In the genomic region with DNA sequence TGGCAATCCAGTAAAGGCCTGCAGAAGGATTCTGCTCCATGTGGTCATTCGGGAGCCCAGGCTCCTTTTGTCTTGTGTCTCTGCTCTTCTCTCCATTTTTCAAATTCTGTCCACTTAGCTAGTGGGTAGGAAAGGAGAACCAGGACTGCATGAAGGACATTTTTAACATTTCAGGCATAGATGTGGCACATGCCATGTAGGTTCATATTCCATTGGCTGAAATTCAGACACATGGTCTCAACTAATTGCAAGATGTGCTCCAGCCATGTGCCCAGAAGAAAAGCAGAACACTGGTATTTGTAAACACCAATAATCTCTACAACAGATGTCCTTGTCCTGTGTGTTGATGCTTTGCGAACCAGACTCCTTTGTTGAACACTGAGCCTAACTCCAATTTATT, we compare ENCODE assay signal across 20 cellular contexts.
DNase-seq lines count a peak whose midpoint lies in the region; ATAC-seq, FAIRE-seq and TF ChIP-seq lines count a peak whose summit lies in the region.
"Had no signal": no experiment of that assay in that cellular context is flagged by ENCODE, and none has a peak within 500 bp of the region (broad histone marks: within the 10 kb centered on the region; RNA-seq: fewer than 3 reads in every experiment).

No MANE protein-coding gene starts in this region.

- H3K9me3 ChIP-seq in HepG2 (ENCODE audit: low read length) (no peaks in the 10 kb centered on the region), right lobe of liver (no peaks in the 10 kb centered on the region), colonic mucosa (no peaks in the 10 kb centered on the region)
- H3K9me3 ChIP-seq: A549, Caco-2 had no signal

- in situ Hi-C loops in HepG2 (cut with HindIII; ENCODE audit: extremely low pct_ligation_motif_present, low pct_unique_long_range_greater_than_20kb) = no loop called here

- no peaks in the 10 kb centered on the region for H4K20me1 ChIP-seq in HepG2 (ENCODE audit: insufficient read depth, low read length)

- ATAC-seq in HepG2 (no peak), right lobe of liver (no peak)
- ATAC-seq: A549, GM23338 had no signal

- no peak overlapping the region for H4K8ac ChIP-seq in mesendoderm (ENCODE audit: low read depth, low read length)

- H3K56ac ChIP-seq in mesendoderm (ENCODE audit: low read length) = no peak overlapping the region

- no peak overlapping the region for H3K4ac ChIP-seq in mesendoderm (ENCODE audit: low read depth, low read length)

- POLR2A ChIA-PET in HepG2 (lab: Yijun Ruan, JAX) = no interaction called here

- no peak for FAIRE-seq in HepG2 (lab: Jason Lieb, UNC)
- FAIRE-seq: A549, D721Med, GM12891, H54 had no signal

- H2BK120ac ChIP-seq in mesendoderm (ENCODE audit: low read depth, low read length) = no peak overlapping the region

- H3K79me1 ChIP-seq in mesendoderm (ENCODE audit: low read length) = no peaks in the 10 kb centered on the region

- H3K4me1 ChIP-seq in HepG2 (ENCODE audit: insufficient read depth, low read length) = no peaks in the 10 kb centered on the region
- H3K4me1 ChIP-seq in right lobe of liver = peaks cover 0 to 3% (median 0%) of the 10 kb centered on the region in 4 donors
- peaks cover 10% of the 10 kb centered on the region for H3K4me1 ChIP-seq in mesendoderm (ENCODE audit: control insufficient read depth, low read depth, low read length)
- no peaks in the 10 kb centered on the region for H3K4me1 ChIP-seq in colonic mucosa
- H3K4me1 ChIP-seq: Caco-2 had no signal

- H3K27me3 ChIP-seq in HepG2 (ENCODE audit: control insufficient read depth in 1 of 2, insufficient read depth in 2 of 2, low read length in 2 of 2) = 0 out of 5 replicates have a peak, but pooled peaks cover 0 to 3% of the 10 kb centered on the region in 2 experiments
- no peaks in the 10 kb centered on the region for H3K27me3 ChIP-seq in right lobe of liver
- H3K27me3 ChIP-seq in mesendoderm (ENCODE audit: insufficient read depth, low read length, poor library complexity) = no peaks in the 10 kb centered on the region
- no peaks in the 10 kb centered on the region for H3K27me3 ChIP-seq in colonic mucosa

- H3K79me2 ChIP-seq in HepG2 (ENCODE audit: insufficient read depth, low read length) (no peaks in the 10 kb centered on the region), mesendoderm (ENCODE audit: control insufficient read depth, insufficient read depth, low read length) (no peaks in the 10 kb centered on the region)

- CTCF ChIA-PET in HepG2 (lab: Yijun Ruan, JAX; ENCODE audit: low intra/inter-chr PET ratio, low total read pairs) = no interaction called here

- no peak overlapping the region for H4K5ac ChIP-seq in mesendoderm (ENCODE audit: low read length)

- no TSS peak for BruUV-seq in HepG2 (replicated peaks; lab: Mats Ljungman, UMichigan)

- H3K4me3 ChIP-seq in HepG2 (replicated peaks in 1 of 3; ENCODE audit: insufficient read depth in 1 of 3, low read depth in 2 of 3, low read length in 3 of 3) = no peak overlapping the region
- no peak overlapping the region for H3K4me3 ChIP-seq in right lobe of liver
- no peak overlapping the region for H3K4me3 ChIP-seq in mesendoderm (ENCODE audit: low read length)
- no peak overlapping the region for H3K4me3 ChIP-seq in colonic mucosa
- H3K4me3 ChIP-seq: A549, GM23338 had no signal

- H2AK5ac ChIP-seq in mesendoderm (ENCODE audit: low read length) = no peak overlapping the region

- no peak overlapping the region for H3K23ac ChIP-seq in mesendoderm (ENCODE audit: low read length)

- no peak overlapping the region for H3K27ac ChIP-seq in HepG2 (ENCODE audit: extremely low read length, insufficient read depth, low read length)
- H3K27ac ChIP-seq in right lobe of liver = no peak overlapping the region
- no peak overlapping the region for H3K27ac ChIP-seq in mesendoderm (ENCODE audit: low read depth, low read length)
- no peak overlapping the region for H3K27ac ChIP-seq in colonic mucosa
- H3K27ac ChIP-seq: 22Rv1, A549, C4-2B, HL-60 had no signal

- H3K36me3 ChIP-seq in HepG2 (replicated peaks in 1 of 2; ENCODE audit: control insufficient read depth in 1 of 2, insufficient read depth in 2 of 2, low read length in 2 of 2) (no peaks in the 10 kb centered on the region), right lobe of liver (no peaks in the 10 kb centered on the region), mesendoderm (ENCODE audit: control insufficient read depth, insufficient read depth, low read length) (no peaks in the 10 kb centered on the region), colonic mucosa (no peaks in the 10 kb centered on the region)

- TF ChIP-seq POLR2A in HepG2 (IDR thresholded peaks at IDR 0.05; ENCODE audit: insufficient read depth in 1 of 2, low read depth in 2 of 2, low read length in 2 of 2) = no peak
- no peak for TF ChIP-seq POLR2A in right lobe of liver (IDR thresholded peaks at IDR 0.05)

- intact Hi-C loops in HepG2 (cut with micrococcal nuclease; ENCODE audit: unreplicated experiment) (no loop called here), right lobe of liver (cut with DNase I) (no loop called here), colonic mucosa (cut with DNase I) (no loop called here)

- WGBS in HepG2 (ENCODE audit: low lambda C conversion rate) = 0% methylated on average over 2 of the region's 2 CpGs
- 79% methylated on average over 2 of the region's 2 CpGs for WGBS in right lobe of liver (ENCODE audit: insufficient coverage, low coverage, low lambda C conversion rate, missing lambda C conversion rate)
- no CpG with 5 or more reads among the region's 2 CpGs for WGBS in mesendoderm (ENCODE audit: extremely low coverage, insufficient coverage, low lambda C conversion rate)

- no peak overlapping the region for H2AFZ ChIP-seq in HepG2 (ENCODE audit: low read length)
- H2AFZ ChIP-seq: GM23338 had no signal

- H3K4me2 ChIP-seq in HepG2 (ENCODE audit: low read depth, low read length) = no peak overlapping the region
- H3K4me2 ChIP-seq in mesendoderm (ENCODE audit: low read length) = no peak overlapping the region
- H3K4me2 ChIP-seq: A549, GM23338 had no signal

- no peak overlapping the region for H3K9ac ChIP-seq in HepG2 (ENCODE audit: insufficient read depth, low read depth, low read length)
- no peak overlapping the region for H3K9ac ChIP-seq in mesendoderm (ENCODE audit: low read length)
- H3K9ac ChIP-seq in colonic mucosa (ENCODE audit: low read depth in 2 of 2, low read length in 2 of 2) = no peak overlapping the region

- DNase-seq in NCI-H1694 treated with DMSO at 0.1 percent for 48 hours (lab: John Stamatoyannopoulos, UW) (peak; percentile 12), NCI-H1694 (lab: John Stamatoyannopoulos, UW) (no peak), HepG2 (ENCODE audit: low spot score) (no peak), right lobe of liver (no peak), mesendoderm (no peak), colonic mucosa (no peak), NAMALWA (ENCODE audit: low spot score) (no peak)
- DNase-seq: AML-193; Caco-2; CD4-positive, alpha-beta T cell; HCEC 1CT; HFFc6 had no signal

- TF ChIP-seq RAD21 in HepG2 (CRISPR knock-in tag; IDR thresholded peaks at IDR 0.05) = no peak

- no peak overlapping the region for H2BK5ac ChIP-seq in mesendoderm (ENCODE audit: low read length)

- TF ChIP-seq EP300 in HepG2 (IDR thresholded peaks at IDR 0.05; ENCODE audit: low read depth in 2 of 2, low read length in 2 of 2) (no peak), HepG2 (CRISPR knock-in tag; IDR thresholded peaks at IDR 0.05; ENCODE audit: borderline replicate concordance) (no peak)

- H2BK15ac ChIP-seq in mesendoderm (replicated peaks; ENCODE audit: low read depth) = peak overlapping the region; percentile 74

- TF ChIP-seq CTCF in HepG2 (CRISPR knock-in tag; IDR thresholded peaks at IDR 0.05) (no peak), right lobe of liver (IDR thresholded peaks at IDR 0.05) (no peak), colonic mucosa (IDR thresholded peaks at IDR 0.05) (no peak)

- H3K18ac ChIP-seq in mesendoderm (ENCODE audit: low read length) = no peak overlapping the region

TF ChIP-seq in HepG2, 621 proteins besides CTCF, POLR2A, EP300 and RAD21:
- TF ChIP-seq, protein P1, sequence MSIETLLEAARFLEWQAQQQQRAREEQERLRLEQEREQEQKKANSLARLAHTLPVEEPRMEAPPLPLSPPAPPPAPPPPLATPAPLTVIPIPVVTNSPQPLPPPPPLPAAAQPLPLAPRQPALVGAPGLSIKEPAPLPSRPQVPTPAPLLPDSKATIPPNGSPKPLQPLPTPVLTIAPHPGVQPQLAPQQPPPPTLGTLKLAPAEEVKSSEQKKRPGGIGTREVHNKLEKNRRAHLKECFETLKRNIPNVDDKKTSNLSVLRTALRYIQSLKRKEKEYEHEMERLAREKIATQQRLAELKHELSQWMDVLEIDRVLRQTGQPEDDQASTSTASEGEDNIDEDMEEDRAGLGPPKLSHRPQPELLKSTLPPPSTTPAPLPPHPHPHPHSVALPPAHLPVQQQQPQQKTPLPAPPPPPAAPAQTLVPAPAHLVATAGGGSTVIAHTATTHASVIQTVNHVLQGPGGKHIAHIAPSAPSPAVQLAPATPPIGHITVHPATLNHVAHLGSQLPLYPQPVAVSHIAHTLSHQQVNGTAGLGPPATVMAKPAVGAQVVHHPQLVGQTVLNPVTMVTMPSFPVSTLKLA (IDR thresholded peaks at IDR 0.05) = peak; percentile 51; the same call in 1 of the 2 replicates
- TF ChIP-seq ARNT2 (CRISPR knock-in tag; IDR thresholded peaks at IDR 0.05; ENCODE audit: low read depth) = no peak
TF ChIP-seq in HepG2: peak in this region for 1.
